ENCODE assay signal across 16 cellular contexts in genomic region chr22:19063581-19064353, GRCh38. TPM values are rescaled to one million over a fixed set of nuclear protein-coding genes. Genes with fewer than 3 reads are reported as not detected.
DNase-seq lines count a peak whose midpoint lies in the region; ATAC-seq, FAIRE-seq and TF ChIP-seq lines count a peak whose summit lies in the region.
"Had no signal": no experiment of that assay in that cellular context is flagged by ENCODE, and none has a peak within 500 bp of the region (broad histone marks: within the 10 kb centered on the region; RNA-seq: fewer than 3 reads in every experiment).

No MANE protein-coding gene starts in this region.

- H3K4me3 ChIP-seq in coronary artery (no peak overlapping the region), upper lobe of right lung (no peak overlapping the region), dorsolateral prefrontal cortex (no peak overlapping the region)
- H3K4me3 ChIP-seq: BLaER1 treated with 17β-estradiol and CSF1 and Interleukin-3, amounts not matched to agents 10 nM and 100 nM; MG63; PC-9 had no signal

- DNase-seq in activated naive CD8-positive, alpha-beta T cell treated with anti-CD3 and anti-CD28 coated beads for 36 hours, result no peak
- DNase-seq in activated naive CD8-positive, alpha-beta T cell treated with anti-CD3 and anti-CD28 coated beads, Interleukin-2, amount 50 U/mL, for 24 hours, result no peak
- peak; percentile 64 for DNase-seq in coronary artery (ENCODE audit: low spot score)
- DNase-seq in left colon, result no peak
- DNase-seq in upper lobe of right lung, result peak; percentile 46
- DNase-seq in RKO (ENCODE audit: low spot score), result no peak
- DNase-seq in dorsolateral prefrontal cortex, result no peak
- no peak for DNase-seq in frontal cortex (ENCODE audit: low spot score in 2 of 2)
- DNase-seq: DMS 273 treated with DMSO at 0.1 percent for 48 hours, MG63, NCI-H1105, NCI-H187, NCI-H2171, NCI-H774, PC-9 had no signal

- H3K27me3 ChIP-seq in upper lobe of right lung (no peaks in the 10 kb centered on the region), dorsolateral prefrontal cortex (no peaks in the 10 kb centered on the region)
- H3K27me3 ChIP-seq: BLaER1 treated with 17β-estradiol and CSF1 and Interleukin-3, amounts not matched to agents 10 nM and 100 nM; MG63 had no signal

- ATAC-seq in activated naive CD8-positive, alpha-beta T cell treated with anti-CD3 and anti-CD28 coated beads, Interleukin-2, amount 50 U/mL, for 24 hours, result no peak
- ATAC-seq in left colon, result peak; percentile 9
- no peak for ATAC-seq in upper lobe of right lung

- H3K36me3 ChIP-seq in upper lobe of right lung, result peaks cover 98% of the 10 kb centered on the region

- peaks cover 13% of the 10 kb centered on the region for H3K36me3 Mint-ChIP-seq in activated naive CD8-positive, alpha-beta T cell treated with anti-CD3 and anti-CD28 coated beads for 36 hours
- peaks cover 11% of the 10 kb centered on the region for H3K36me3 Mint-ChIP-seq in activated naive CD8-positive, alpha-beta T cell treated with anti-CD3 and anti-CD28 coated beads, Interleukin-2, amount 50 U/mL, for 24 hours (ENCODE audit: low read depth)

- no peaks in the 10 kb centered on the region for H3K27me3 Mint-ChIP-seq in activated naive CD8-positive, alpha-beta T cell treated with anti-CD3 and anti-CD28 coated beads for 36 hours
- H3K27me3 Mint-ChIP-seq in activated naive CD8-positive, alpha-beta T cell treated with anti-CD3 and anti-CD28 coated beads, Interleukin-2, amount 50 U/mL, for 24 hours, result no peaks in the 10 kb centered on the region

- FAIRE-seq in frontal cortex (lab: Jason Lieb, UNC), result no peak

- no peaks in the 10 kb centered on the region for H3K9me3 Mint-ChIP-seq in activated naive CD8-positive, alpha-beta T cell treated with anti-CD3 and anti-CD28 coated beads for 36 hours
- H3K9me3 Mint-ChIP-seq in activated naive CD8-positive, alpha-beta T cell treated with anti-CD3 and anti-CD28 coated beads, Interleukin-2, amount 50 U/mL, for 24 hours, result no peaks in the 10 kb centered on the region

- H3K9me3 ChIP-seq in upper lobe of right lung, result no peaks in the 10 kb centered on the region
- H3K9me3 ChIP-seq: BLaER1 treated with 17β-estradiol and CSF1 and Interleukin-3, amounts not matched to agents 10 nM and 100 nM; MG63 had no signal

- no peak overlapping the region for H3K27ac ChIP-seq in coronary artery
- H3K27ac ChIP-seq in upper lobe of right lung, result no peak overlapping the region
- peak overlapping the region in 1 of 59 donors; percentile 23 for H3K27ac ChIP-seq in dorsolateral prefrontal cortex
- H3K27ac ChIP-seq: BLaER1 treated with 17β-estradiol and CSF1 and Interleukin-3, amounts not matched to agents 10 nM and 100 nM; PC-9 had no signal

- H3K4me1 ChIP-seq in upper lobe of right lung, result no peaks in the 10 kb centered on the region

- peak overlapping the region; percentile 7 for H3K27ac Mint-ChIP-seq in activated naive CD8-positive, alpha-beta T cell treated with anti-CD3 and anti-CD28 coated beads for 36 hours
- H3K27ac Mint-ChIP-seq in activated naive CD8-positive, alpha-beta T cell treated with anti-CD3 and anti-CD28 coated beads, Interleukin-2, amount 50 U/mL, for 24 hours, result no peak overlapping the region

- no peak overlapping the region for H3K4me3 Mint-ChIP-seq in activated naive CD8-positive, alpha-beta T cell treated with anti-CD3 and anti-CD28 coated beads for 36 hours
- H3K4me3 Mint-ChIP-seq in activated naive CD8-positive, alpha-beta T cell treated with anti-CD3 and anti-CD28 coated beads, Interleukin-2, amount 50 U/mL, for 24 hours, result no peak overlapping the region

- TF ChIP-seq CTCF in coronary artery (IDR thresholded peaks at IDR 0.05), result no peak
- TF ChIP-seq CTCF in upper lobe of right lung (IDR thresholded peaks at IDR 0.05), result no peak
- no peak for TF ChIP-seq CTCF in dorsolateral prefrontal cortex (IDR thresholded peaks at IDR 0.05 in 54 of 56, conservative IDR thresholded peaks at IDR 0.05 in 2 of 56; ENCODE audit: low read depth in 1 of 56, partially characterized antibody in 56 of 56)

- H3K4me1 Mint-ChIP-seq in activated naive CD8-positive, alpha-beta T cell treated with anti-CD3 and anti-CD28 coated beads for 36 hours, result peaks cover 7% of the 10 kb centered on the region
- H3K4me1 Mint-ChIP-seq in activated naive CD8-positive, alpha-beta T cell treated with anti-CD3 and anti-CD28 coated beads, Interleukin-2, amount 50 U/mL, for 24 hours, result peaks cover 7% of the 10 kb centered on the region

- intact Hi-C loops in left colon (cut with DNase I, micrococcal nuclease) (no loop called here), upper lobe of right lung (cut with DNase I) (no loop called here), dorsolateral prefrontal cortex (cut with DNase I) (no loop called here)

RNA-seq across cellular contexts. Expression of gene DGCR2, which starts 58.4 kb away (rescaled TPM):
- total RNA-seq in activated naive CD8-positive, alpha-beta T cell treated with anti-CD3 and anti-CD28 coated beads for 36 hours, result 10 to 100 TPM; 20.5 to 22.2 TPM
- total RNA-seq in left colon (100 to 1,000 TPM in 1 of 2 donors, 10 to 100 TPM in 1; 85.8 to 104 TPM), upper lobe of right lung (70.6 TPM), dorsolateral prefrontal cortex (100 to 1,000 TPM in 35 of 120 experiments, 10 to 100 TPM in 85; 71.8 to 123 (median 94.1) TPM), frontal cortex (65.2 TPM)

Comparison
In these comparisons a context has a peak if more than half of its experiments do, and no peak if none do; other contexts are left out.
1. DNase-seq: peak in coronary artery (single experiment) and upper lobe of right lung (single experiment); none in activated naive CD8-positive, alpha-beta T cell treated with anti-CD3 and anti-CD28 coated beads for 36 hours (single experiment), activated naive CD8-positive, alpha-beta T cell treated with anti-CD3 and anti-CD28 coated beads, Interleukin-2, amount 50 U/mL, for 24 hours (single experiment), left colon (0 of 2), RKO (single experiment), dorsolateral prefrontal cortex (0 of 10) and frontal cortex (0 of 2).